Comparison of ENCODE assay signal across 22 cellular contexts in genomic region chr10:19985745-19986144, GRCh38.
"Had no signal": no experiment of that assay in that cellular context is flagged by ENCODE, and none has a peak within 500 bp of the region (broad histone marks: within the 10 kb centered on the region; RNA-seq: fewer than 3 reads in every experiment).

No MANE protein-coding gene starts in this region.

- H3K36me3 ChIP-seq: left ventricle myocardium inferior, lower lobe of right lung, neutrophil, spleen, tibial artery, upper lobe of left lung, uterus had no signal

- H3K79me2 ChIP-seq: hepatocyte had no signal

- H3K9me3 ChIP-seq: left ventricle myocardium inferior, lower lobe of right lung, neutrophil, psoas muscle, spleen, tibial artery, upper lobe of left lung, uterus had no signal

- H2AFZ ChIP-seq: hepatocyte had no signal

- H3K27me3 ChIP-seq: hepatocyte, neutrophil, spleen, tibial artery, upper lobe of left lung, uterus had no signal

- FAIRE-seq: colon had no signal

- DNase-seq: effector memory CD8-positive, alpha-beta T cell; erythroblast; foreskin melanocyte; head of caudate nucleus; immature natural killer cell; kidney; left cardiac atrium; left ventricle myocardium inferior; lower lobe of right lung; naive B cell; nephron progenitor cell; psoas muscle; spleen; stimulated activated CD4-positive, alpha-beta T cell treated with anti-CD3 and anti-CD28 coated beads, Interleukin-15, amount 100 ng/mL, for 24 hours; stimulated activated CD4-positive, alpha-beta T cell treated with anti-CD3 and anti-CD28 coated beads, Interleukin-1b, Interleukin-23, amount 100 ng/mL, for 48 hours; stimulated activated CD4-positive, alpha-beta T cell treated with anti-CD3 and anti-CD28 coated beads, Interleukin-4, amount 100 ng/mL, for 24 hours; tibial artery; upper lobe of left lung; uterus had no signal

- H3K4me3 ChIP-seq: hepatocyte, left ventricle myocardium inferior, lower lobe of right lung, psoas muscle, spleen, tibial artery, upper lobe of left lung, uterus had no signal

- H3K4me1 ChIP-seq: lower lobe of right lung, psoas muscle, uterus had no signal

- H3K4me2 ChIP-seq: hepatocyte had no signal

- H3K27ac ChIP-seq: hepatocyte, left ventricle myocardium inferior, lower lobe of right lung, neutrophil, psoas muscle, tibial artery, uterus had no signal
